12 cellular contexts compared by ENCODE assay signal in the genomic region with DNA sequence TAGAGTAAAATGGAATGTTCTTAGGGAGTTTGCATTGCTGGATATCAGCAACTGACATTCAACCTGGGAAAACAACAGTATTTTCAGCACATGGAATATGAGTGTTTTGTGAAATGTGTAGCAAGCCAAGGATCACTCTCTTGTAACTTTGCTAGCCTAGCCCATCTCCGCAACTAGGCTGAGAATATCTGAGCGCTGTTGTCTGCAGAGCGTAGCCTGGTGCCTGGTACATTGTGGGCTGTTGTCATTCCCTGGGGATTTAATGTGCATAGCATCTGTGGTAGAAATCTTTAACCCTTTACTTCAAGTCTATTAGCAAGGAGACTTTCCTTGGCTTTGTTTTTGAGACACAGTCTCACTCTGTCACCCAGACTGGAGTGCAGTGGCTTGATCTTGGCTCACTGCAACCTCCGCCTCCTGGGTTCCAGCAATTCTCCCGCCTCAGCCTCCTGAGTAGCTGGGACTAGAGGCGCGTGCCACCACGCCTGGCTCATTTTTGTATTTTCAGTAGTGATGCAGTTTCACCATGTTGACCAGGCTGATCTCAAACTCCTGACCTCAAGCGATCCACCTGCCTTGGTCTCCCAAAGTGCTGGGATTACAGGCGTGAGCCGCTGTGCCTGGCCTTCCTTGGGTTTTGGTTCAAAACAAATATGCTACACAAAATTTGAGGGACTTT. TPM values are rescaled to one million over a fixed set of nuclear protein-coding genes. Genes with fewer than 3 reads are reported as not detected.
"Had no signal": no experiment of that assay in that cellular context is flagged by ENCODE, and none has a peak within 500 bp of the region (broad histone marks: within the 10 kb centered on the region; RNA-seq: fewer than 3 reads in every experiment).

No MANE protein-coding gene starts in this region.

RNA-seq across cellular contexts. Expression of a gene that starts 14.4 kb away (rescaled TPM):
- total RNA-seq: activated CD4-positive, alpha-beta memory T cell treated with anti-CD3 and anti-CD28 coated beads for 36 hours; activated CD4-positive, alpha-beta T cell treated with anti-CD3 and anti-CD28 coated beads for 36 hours; activated CD8-positive, alpha-beta memory T cell treated with anti-CD3 and anti-CD28 coated beads, Interleukin-2, amount 10 ng/mL, durations not matched to agents 7 days and 5 days; activated naive CD4-positive, alpha-beta T cell treated with anti-CD3 and anti-CD28 coated beads for 36 hours; activated T-helper 2 cell treated with anti-CD3 and anti-CD28 coated beads, Interferon-gamma antibody, Interleukin-2, Interleukin-4, amounts not matched to agents 10 μg/mL and 5 μg/mL and 100 μg/mL, durations not matched to agents 14 hours and 24 hours and 36 hours; glomerular endothelial cell; kidney epithelial cell; left ventricle myocardium superior; occipital lobe; prostate gland; T-helper 17 cell; urinary bladder had no signal

RNA-seq across cellular contexts. Expression of a gene that starts 23.0 kb away (rescaled TPM):
- total RNA-seq: activated CD4-positive, alpha-beta memory T cell treated with anti-CD3 and anti-CD28 coated beads for 36 hours; activated CD4-positive, alpha-beta T cell treated with anti-CD3 and anti-CD28 coated beads for 36 hours; activated CD8-positive, alpha-beta memory T cell treated with anti-CD3 and anti-CD28 coated beads, Interleukin-2, amount 10 ng/mL, durations not matched to agents 7 days and 5 days; activated naive CD4-positive, alpha-beta T cell treated with anti-CD3 and anti-CD28 coated beads for 36 hours; activated T-helper 2 cell treated with anti-CD3 and anti-CD28 coated beads, Interferon-gamma antibody, Interleukin-2, Interleukin-4, amounts not matched to agents 10 μg/mL and 5 μg/mL and 100 μg/mL, durations not matched to agents 14 hours and 24 hours and 36 hours; glomerular endothelial cell; kidney epithelial cell; left ventricle myocardium superior; occipital lobe; prostate gland; T-helper 17 cell; urinary bladder had no signal
